29 cellular contexts compared by ENCODE assay signal in genomic region chr10:21015838-21016237, GRCh38.
DNase-seq lines count a peak whose midpoint lies in the region; ATAC-seq, FAIRE-seq and TF ChIP-seq lines count a peak whose summit lies in the region.
"Had no signal": no experiment of that assay in that cellular context is flagged by ENCODE, and none has a peak within 500 bp of the region (broad histone marks: within the 10 kb centered on the region; RNA-seq: fewer than 3 reads in every experiment).

No MANE protein-coding gene starts in this region.

- ATAC-seq in stimulated activated naive CD8-positive, alpha-beta T cell treated with anti-CD3 and anti-CD28 coated beads, Interleukin-15, amount 100 ng/mL, for 72 hours: peak; percentile 23
- ATAC-seq in stimulated activated naive CD8-positive, alpha-beta T cell treated with anti-CD3 and anti-CD28 coated beads, Interleukin-15, Interleukin-2, amounts not matched to agents 100 U/mL and 50 U/mL, for 24 hours: no peak
- ATAC-seq in HG02798 (IDR thresholded peaks at IDR 0.05; ENCODE audit: poor library complexity, unreplicated experiment): peak; percentile 72
- ATAC-seq: left lobe of liver, SK-N-SH treated with all-trans-retinoic acid at 6 μM for 48 hours had no signal

- no peaks in the 10 kb centered on the region for H3K36me3 Mint-ChIP-seq in activated CD4-positive, alpha-beta T cell treated with anti-CD3 and anti-CD28 coated beads, Interleukin-2, amount 10 ng/mL, durations not matched to agents 24 days and 14 days (ENCODE audit: low read depth)
- H3K36me3 Mint-ChIP-seq: activated naive CD8-positive, alpha-beta T cell; immature natural killer cell had no signal

- H3K4me1 ChIP-seq in H1 (replicated peaks in 1 of 4; ENCODE audit: control insufficient read depth in 3 of 4, insufficient read depth in 4 of 4, low read length in 3 of 4): peaks cover 0 to 3% (median 0%) of the 10 kb centered on the region in 4 experiments; a peak in 1 of 7 replicates

- H3K27me3 Mint-ChIP-seq in stimulated activated naive CD8-positive, alpha-beta T cell treated with anti-CD3 and anti-CD28 coated beads, Interleukin-15, amount 100 ng/mL, for 72 hours: no peaks in the 10 kb centered on the region
- H3K27me3 Mint-ChIP-seq in activated CD4-positive, alpha-beta T cell treated with anti-CD3 and anti-CD28 coated beads, Interleukin-2, amount 10 ng/mL, durations not matched to agents 24 days and 14 days: no peaks in the 10 kb centered on the region
- H3K27me3 Mint-ChIP-seq: activated naive CD8-positive, alpha-beta T cell; B cell had no signal

- no peak overlapping the region for H2BK120ac ChIP-seq in H1 (replicated peaks; ENCODE audit: low read depth, low read length)

- no peak for TF ChIP-seq EP300 in H1 (IDR thresholded peaks at IDR 0.05; ENCODE audit: borderline replicate concordance in 1 of 2, low read depth in 2 of 2, low read length in 2 of 2)

- H3K79me1 ChIP-seq in H1 (ENCODE audit: low read depth, low read length): no peaks in the 10 kb centered on the region; the same call in 1 of the 2 replicates

- H3K4ac ChIP-seq in H1 (replicated peaks; ENCODE audit: insufficient read length, low read depth, low read length): no peak overlapping the region

- no peak overlapping the region for H4K91ac ChIP-seq in H1 (replicated peaks; ENCODE audit: insufficient read length, low read length)

- H3K9ac ChIP-seq in H1 (replicated peaks in 1 of 4; ENCODE audit: extremely low read depth in 1 of 4, low read depth in 3 of 4, low read length in 3 of 4): no peak overlapping the region

- no peak for TF ChIP-seq POLR2A in H1 (IDR thresholded peaks at IDR 0.05; ENCODE audit: control extremely low read depth in 1 of 2, low read depth in 2 of 2, low read length in 2 of 2)

- no peaks in the 10 kb centered on the region for H3K4me1 Mint-ChIP-seq in stimulated activated naive CD8-positive, alpha-beta T cell treated with anti-CD3 and anti-CD28 coated beads, Interleukin-15, amount 100 ng/mL, for 72 hours
- no peaks in the 10 kb centered on the region for H3K4me1 Mint-ChIP-seq in activated CD4-positive, alpha-beta T cell treated with anti-CD3 and anti-CD28 coated beads, Interleukin-2, amount 10 ng/mL, durations not matched to agents 24 days and 14 days
- H3K4me1 Mint-ChIP-seq: B cell, immature natural killer cell had no signal

- H3K9me3 Mint-ChIP-seq in stimulated activated naive CD8-positive, alpha-beta T cell treated with anti-CD3 and anti-CD28 coated beads, Interleukin-15, amount 100 ng/mL, for 72 hours: peaks cover 10 to 16% of the 10 kb centered on the region in 2 donors
- H3K9me3 Mint-ChIP-seq in activated CD4-positive, alpha-beta T cell treated with anti-CD3 and anti-CD28 coated beads, Interleukin-2, amount 10 ng/mL, durations not matched to agents 24 days and 14 days: no peaks in the 10 kb centered on the region
- H3K9me3 Mint-ChIP-seq: activated T-helper 2 cell treated with anti-CD3 and anti-CD28 coated beads, Interferon-gamma antibody, Interleukin-2, Interleukin-4, amounts not matched to agents 10 μg/mL and 5 μg/mL and 100 μg/mL, durations not matched to agents 14 hours and 24 hours and 36 hours had no signal

- H3K4me2 ChIP-seq in H1 (ENCODE audit: insufficient read depth in 1 of 2, low read depth in 2 of 2, low read length in 2 of 2): no peak overlapping the region

- H3K27ac ChIP-seq in H1 (ENCODE audit: low read depth, low read length): no peak overlapping the region

- 76% methylated on average over 5 of the region's 5 CpGs; no CpG with 5 or more reads in 1 of the 2 experiments for WGBS in H1 (ENCODE audit: extremely low coverage in 1 of 2, insufficient coverage in 1 of 2, insufficient read length in 1 of 2, insufficient replicate concordance in 2 of 2, low coverage in 1 of 2, low lambda C conversion rate in 2 of 2, missing lambda C conversion rate in 1 of 2), 2 experiments

- no peaks in the 10 kb centered on the region for H4K20me1 ChIP-seq in H1 (replicated peaks in 1 of 2; ENCODE audit: control insufficient read depth in 1 of 2, insufficient read depth in 2 of 2, low read length in 2 of 2)

- H3K27ac Mint-ChIP-seq in stimulated activated naive CD8-positive, alpha-beta T cell treated with anti-CD3 and anti-CD28 coated beads, Interleukin-15, amount 100 ng/mL, for 72 hours: no peak overlapping the region
- H3K27ac Mint-ChIP-seq in activated CD4-positive, alpha-beta T cell treated with anti-CD3 and anti-CD28 coated beads, Interleukin-2, amount 10 ng/mL, durations not matched to agents 24 days and 14 days: no peak overlapping the region
- H3K27ac Mint-ChIP-seq: activated naive CD8-positive, alpha-beta T cell; activated T-helper 2 cell treated with anti-CD3 and anti-CD28 coated beads, Interferon-gamma antibody, Interleukin-2, Interleukin-4, amounts not matched to agents 10 μg/mL and 5 μg/mL and 100 μg/mL, durations not matched to agents 14 hours and 24 hours and 36 hours; B cell; immature natural killer cell had no signal

- H4K8ac ChIP-seq in H1 (ENCODE audit: extremely low read depth, insufficient read depth, low read length): no peak overlapping the region

- POLR2A ChIA-PET in H1 (lab: Charles Lee; ENCODE audit: partially characterized antibody): interaction anchor here (0.9 kb wide), 1 partner anchor 25 kb away, joined by 3 read pairs; no protein-coding TSS in a partner anchor

- no peak overlapping the region for H2AK5ac ChIP-seq in H1 (ENCODE audit: low read depth, low read length)

- no peaks in the 10 kb centered on the region for H3K23me2 ChIP-seq in H1 (ENCODE audit: low read depth, low read length)

- TF ChIP-seq CTCF in H1 (IDR thresholded peaks at IDR 0.05; ENCODE audit: control extremely low read depth in 1 of 3, insufficient read depth in 1 of 3, low read depth in 1 of 3, low read length in 3 of 3): peak in 2 of 3 experiments; percentile 33 to 39; a peak in 3 of 4 replicates

- H3K9me3 ChIP-seq in H1 (ENCODE audit: insufficient read depth in 2 of 2, low read depth in 1 of 2, low read length in 1 of 2): no peaks in the 10 kb centered on the region

- no peak overlapping the region for H3K4me3 Mint-ChIP-seq in stimulated activated naive CD8-positive, alpha-beta T cell treated with anti-CD3 and anti-CD28 coated beads, Interleukin-15, amount 100 ng/mL, for 72 hours
- no peak overlapping the region for H3K4me3 Mint-ChIP-seq in activated CD4-positive, alpha-beta T cell treated with anti-CD3 and anti-CD28 coated beads, Interleukin-2, amount 10 ng/mL, durations not matched to agents 24 days and 14 days
- H3K4me3 Mint-ChIP-seq: activated naive CD8-positive, alpha-beta T cell; B cell; immature natural killer cell had no signal

- H3K14ac ChIP-seq in H1 (ENCODE audit: insufficient read length): no peak overlapping the region

- no peak overlapping the region for H2BK12ac ChIP-seq in H1 (ENCODE audit: low read depth, low read length)

- H3K36me3 ChIP-seq in H1 (ENCODE audit: control insufficient read depth in 2 of 4, insufficient read depth in 4 of 4, low read length in 3 of 4): no peaks in the 10 kb centered on the region

- FAIRE-seq in H1 (lab: Jason Lieb, UNC): no peak
- FAIRE-seq in RCC 7860 (lab: Jason Lieb, UNC): no peak
- FAIRE-seq: A204.1, astrocyte, endothelial cell of umbilical vein had no signal

- no peak for DNase-seq in stimulated activated naive CD8-positive, alpha-beta T cell treated with anti-CD3 and anti-CD28 coated beads, Interleukin-15, amount 100 ng/mL, for 72 hours
- DNase-seq in stimulated activated naive CD8-positive, alpha-beta T cell treated with anti-CD3 and anti-CD28 coated beads, Interleukin-15, Interleukin-2, amounts not matched to agents 100 U/mL and 50 U/mL, for 24 hours: no peak
- DNase-seq in H1 (ENCODE audit: low read depth in 1 of 2, low spot score in 2 of 2) (no peak), RCC 7860 (ENCODE audit: low spot score) (no peak), AG20443 (ENCODE audit: low spot score) (no peak)
- DNase-seq in activated CD4-positive, alpha-beta T cell treated with anti-CD3 and anti-CD28 coated beads, Interleukin-2, amount 10 ng/mL, durations not matched to agents 24 days and 14 days: no peak
- DNase-seq in stimulated activated naive CD4-positive, alpha-beta T cell (lab: John Stamatoyannopoulos, UW): no peak
- DNase-seq: activated CD4-positive, alpha-beta T cell treated with anti-CD3 and anti-CD28 coated beads, Interleukin-2, amount 50 U/mL, for 1 hour; activated CD8-positive, alpha-beta memory T cell treated with anti-CD3 and anti-CD28 coated beads, Interleukin-2, amount 50 U/mL, for 48 hours; central memory CD4-positive, alpha-beta T cell; DMS79 treated with DMSO at 0.1 percent for 48 hours; immature natural killer cell; mesenchymal stem cell; NCI-H1105; NCI-H2029 treated with DMSO at 0.1 percent for 48 hours; NCI-H345; NCI-H774; stimulated activated CD8-positive, alpha-beta memory T cell treated with anti-CD3 and anti-CD28 coated beads, Interleukin-4, amount 100 ng/mL, for 48 hours; substantia nigra; T-helper 2 cell had no signal

- no peak overlapping the region for H3K23ac ChIP-seq in H1 (ENCODE audit: insufficient read length)

- H2BK15ac ChIP-seq in H1 (ENCODE audit: low read length): no peak overlapping the region

- H3K79me2 ChIP-seq in H1 (ENCODE audit: control insufficient read depth in 1 of 2, insufficient read depth in 2 of 2, low read length in 2 of 2): no peaks in the 10 kb centered on the region

- intact Hi-C loops in activated CD4-positive, alpha-beta T cell treated with anti-CD3 and anti-CD28 coated beads, Interleukin-2, amount 10 ng/mL, durations not matched to agents 24 days and 14 days (cut with micrococcal nuclease): no loop called here

- TF ChIP-seq RAD21 in H1 (IDR thresholded peaks at IDR 0.05 in 1 of 2, conservative IDR thresholded peaks at IDR 0.05 in 1 of 2; ENCODE audit: low read depth in 2 of 2, low read length in 2 of 2): peak; percentile 38 to 46

- H3K56ac ChIP-seq in H1 (replicated peaks; ENCODE audit: insufficient read length, low read depth, low read length): no peak overlapping the region

- no peak overlapping the region for H2BK5ac ChIP-seq in H1 (ENCODE audit: low read depth, low read length)

- H2AFZ ChIP-seq in H1 (ENCODE audit: low read length): no peak overlapping the region

- no peaks in the 10 kb centered on the region for H3K27me3 ChIP-seq in H1 (replicated peaks in 1 of 4; ENCODE audit: control insufficient read depth in 3 of 4, extremely low read depth in 1 of 4, insufficient read depth in 3 of 4, low read length in 3 of 4)

- H4K5ac ChIP-seq in H1 (ENCODE audit: insufficient read length, low read depth, low read length): no peak overlapping the region

- H3K4me3 ChIP-seq in H1 (ENCODE audit: extremely low read depth in 1 of 4, insufficient read depth in 2 of 4, low read depth in 3 of 4, low read length in 4 of 4): no peak overlapping the region

- CTCF ChIA-PET in H1 (lab: Charles Lee; ENCODE audit: partially characterized antibody): interaction anchor here (0.8 to 1.2 kb wide), 2 partner anchors 9 to 10 kb away, joined by 4 to 7 read pairs; no protein-coding TSS in a partner anchor

- H2BK20ac ChIP-seq in H1 (ENCODE audit: low read length): no peak overlapping the region

- H3K18ac ChIP-seq in H1 (ENCODE audit: extremely low read depth, low read length): no peak overlapping the region

TF ChIP-seq in H1, 55 proteins besides CTCF, POLR2A, EP300 and RAD21:
- TF ChIP-seq SUZ12 (IDR thresholded peaks at IDR 0.05; ENCODE audit: low read length): no peak
- no peak for TF ChIP-seq YY1 (IDR thresholded peaks at IDR 0.05; ENCODE audit: low read depth, low read length)
TF ChIP-seq in H1: peak in this region for 0.
